Comparison of ENCODE assay signal across 7 cellular contexts in the genomic region with DNA sequence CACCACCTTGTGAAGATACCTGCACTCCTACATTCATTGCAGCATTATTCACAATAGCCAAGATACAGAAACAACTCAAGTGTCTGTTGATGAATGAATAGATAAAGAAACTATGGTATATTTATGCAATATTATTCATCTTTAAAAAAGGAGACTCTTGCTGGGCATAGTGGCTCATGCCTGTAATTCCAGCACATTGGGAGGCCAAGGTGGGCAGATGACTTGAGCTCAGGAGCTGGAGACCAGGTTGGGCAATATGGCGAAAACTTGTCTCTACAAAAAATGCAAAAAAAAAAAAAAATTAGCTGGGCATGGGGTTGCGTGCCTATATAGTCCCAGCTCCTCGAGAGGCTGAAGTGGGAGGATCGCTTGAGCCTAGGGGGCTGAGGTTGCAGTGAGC.
"Had no signal": no experiment of that assay in that cellular context is flagged by ENCODE, and none has a peak within 500 bp of the region (broad histone marks: within the 10 kb centered on the region; RNA-seq: fewer than 3 reads in every experiment).

No MANE protein-coding gene starts in this region.

- ATAC-seq: HepG2, K562 had no signal

- H3K4me2 ChIP-seq: KMS-11 had no signal

- DNase-seq: IMR-90, KBM-7, KG1 had no signal

- H3K4me3 ChIP-seq: K562 had no signal

- H3K27ac ChIP-seq: HL-60, KMS-11 had no signal

- H3K9ac ChIP-seq: KMS-11 had no signal
